Comparison of ENCODE assay signal across 19 cellular contexts in the genomic region with DNA sequence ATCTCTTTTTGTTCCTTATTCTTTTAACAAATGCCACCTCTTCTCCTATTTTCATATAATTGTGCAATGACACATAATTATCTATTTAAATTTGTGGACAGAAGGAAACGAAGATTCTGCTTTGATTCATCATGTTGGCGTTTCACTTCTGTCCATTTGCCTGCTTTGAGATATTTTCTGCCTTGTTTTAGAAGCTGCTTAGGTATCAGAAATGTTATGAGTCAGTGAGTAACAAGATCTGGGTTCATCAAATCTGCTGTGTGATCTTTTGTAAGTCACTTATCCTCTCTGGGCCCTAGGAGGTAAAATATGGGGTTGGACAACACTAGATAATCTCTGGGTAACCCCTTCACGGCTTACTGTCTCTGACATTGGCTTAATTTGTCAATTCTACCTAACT.
DNase-seq lines count a peak whose midpoint lies in the region; ATAC-seq lines count a peak whose summit lies in the region.
"Had no signal": no experiment of that assay in that cellular context is flagged by ENCODE, and none has a peak within 500 bp of the region (broad histone marks: within the 10 kb centered on the region; RNA-seq: fewer than 3 reads in every experiment).

No MANE protein-coding gene starts in this region.

- no peaks in the 10 kb centered on the region for H3K4me1 Mint-ChIP-seq in T-helper 2 cell treated with Interferon-gamma antibody and Interleukin-4, amounts not matched to agents 5 μg/mL and 100 μg/mL, for 36 hours (ENCODE audit: low read depth)
- H3K4me1 Mint-ChIP-seq: B cell, mesothelial cell of epicardium had no signal

- ATAC-seq in GM21529 (IDR thresholded peaks at IDR 0.05; ENCODE audit: unreplicated experiment) (peak; percentile 74), HG03159 (IDR thresholded peaks at IDR 0.05; ENCODE audit: unreplicated experiment) (peak; percentile 61)
- ATAC-seq: left colon had no signal

- peaks cover 41% of the 10 kb centered on the region for H3K27me3 Mint-ChIP-seq in T-helper 2 cell treated with Interferon-gamma antibody and Interleukin-4, amounts not matched to agents 5 μg/mL and 100 μg/mL, for 36 hours (ENCODE audit: low read depth)

- no peak overlapping the region for H3K27ac Mint-ChIP-seq in T-helper 2 cell treated with Interferon-gamma antibody and Interleukin-4, amounts not matched to agents 5 μg/mL and 100 μg/mL, for 36 hours
- H3K27ac Mint-ChIP-seq: B cell, mesothelial cell of epicardium, neural progenitor cell had no signal

- H3K9me3 Mint-ChIP-seq in T-helper 2 cell treated with Interferon-gamma antibody and Interleukin-4, amounts not matched to agents 5 μg/mL and 100 μg/mL, for 36 hours = no peaks in the 10 kb centered on the region
- H3K9me3 Mint-ChIP-seq: neural progenitor cell had no signal

- H3K36me3 Mint-ChIP-seq in T-helper 2 cell treated with Interferon-gamma antibody and Interleukin-4, amounts not matched to agents 5 μg/mL and 100 μg/mL, for 36 hours (ENCODE audit: low read depth) = no peaks in the 10 kb centered on the region
- H3K36me3 Mint-ChIP-seq: mesothelial cell of epicardium, neural progenitor cell had no signal

- H3K4me3 Mint-ChIP-seq in T-helper 2 cell treated with Interferon-gamma antibody and Interleukin-4, amounts not matched to agents 5 μg/mL and 100 μg/mL, for 36 hours = no peak overlapping the region
- H3K4me3 Mint-ChIP-seq: B cell, mesothelial cell of epicardium, neural progenitor cell had no signal

- DNase-seq in NOMO-1 treated with DMSO at 0.1 percent for 48 hours (lab: John Stamatoyannopoulos, UW; ENCODE audit: unreplicated experiment) (peak; percentile 57), NOMO-1 treated with dmso at 0.1 percent for 144 hours (lab: John Stamatoyannopoulos, UW; ENCODE audit: unreplicated experiment) (no peak), NCI-H510A (lab: John Stamatoyannopoulos, UW) (no peak), NCI-H446 treated with DMSO at 0.1 percent for 48 hours (lab: John Stamatoyannopoulos, UW) (no peak), NCI-H446 (lab: John Stamatoyannopoulos, UW) (no peak)
- DNase-seq in T-helper 2 cell treated with Interferon-gamma antibody and Interleukin-4, amounts not matched to agents 5 μg/mL and 100 μg/mL, for 36 hours (ENCODE audit: low spot score) = no peak
- DNase-seq: activated CD4-positive, alpha-beta T cell treated with anti-CD3 and anti-CD28 coated beads for 48 hours; activated effector memory CD4-positive, alpha-beta T cell treated with Interleukin-2 at 50 U/mL for 16 hours; erythroblast; GDM1; H7; left colon; spleen; testis had no signal
